14 cellular contexts compared by ENCODE assay signal in genomic region chr9:91195372-91196012, GRCh38.
DNase-seq lines count a peak whose midpoint lies in the region; ATAC-seq and TF ChIP-seq lines count a peak whose summit lies in the region.
"Had no signal": no experiment of that assay in that cellular context is flagged by ENCODE, and none has a peak within 500 bp of the region (broad histone marks: within the 10 kb centered on the region; RNA-seq: fewer than 3 reads in every experiment).

No MANE protein-coding gene starts in this region.

- no peak for TF ChIP-seq RAD21 in IMR-90 (IDR thresholded peaks at IDR 0.05; ENCODE audit: low read length)

- peak overlapping the region; percentile 95 for H4K5ac ChIP-seq in IMR-90 (ENCODE audit: low read depth, low read length)

- H3K4me2 ChIP-seq in IMR-90 (ENCODE audit: low read depth, low read length), result no peak overlapping the region

- peak overlapping the region; percentile 94 for H3K14ac ChIP-seq in IMR-90 (replicated peaks; ENCODE audit: low read depth, low read length)

- no peaks in the 10 kb centered on the region for H3K27me3 ChIP-seq in IMR-90 (ENCODE audit: control insufficient read depth, insufficient read depth, low read length)
- no peaks in the 10 kb centered on the region for H3K27me3 ChIP-seq in gastrocnemius medialis
- H3K27me3 ChIP-seq in A673 (replicated peaks; ENCODE audit: insufficient read depth, low read depth, low read length, poor library complexity), result no peaks in the 10 kb centered on the region

- H3K4me1 ChIP-seq in IMR-90 (ENCODE audit: control insufficient read depth, insufficient read depth, low read length) (peaks cover 40% of the 10 kb centered on the region), gastrocnemius medialis (peaks cover 51 to 67% of the 10 kb centered on the region in 2 donors), A673 (ENCODE audit: insufficient read depth, low read length, poor library complexity, severe bottlenecking) (peaks cover 33% of the 10 kb centered on the region)

- H3K27ac ChIP-seq in IMR-90 (ENCODE audit: insufficient read depth, low read length) (peak overlapping the region; percentile 94), gastrocnemius medialis (peak overlapping the region; percentile 97 to 100 (median 99)), A673 (ENCODE audit: low read depth, low read length, poor library complexity, severe bottlenecking) (no peak overlapping the region)

- H3K9ac ChIP-seq in IMR-90 (ENCODE audit: low read depth, low read length), result no peak overlapping the region

- 100% methylated on average over 3 of the region's 5 CpGs; no CpG with 5 or more reads in 1 of the 2 experiments for WGBS in IMR-90 (ENCODE audit: extremely low coverage in 2 of 2, insufficient read length in 1 of 2), 2 experiments

- peak overlapping the region; percentile 98 for H4K91ac ChIP-seq in IMR-90 (ENCODE audit: insufficient read depth, low read depth, low read length)

- H3K4me1 Mint-ChIP-seq in activated T-cell treated with anti-CD3 and anti-CD28 coated beads, Interleukin-2, amount 50 U/mL, for 72 hours (ENCODE audit: low read depth), result peaks cover 100% of the 10 kb centered on the region
- H3K4me1 Mint-ChIP-seq in immature natural killer cell, result peaks cover 66 to 87% of the 10 kb centered on the region in 2 donors

- peak overlapping the region; percentile 95 to 96 for H4K8ac ChIP-seq in IMR-90 (ENCODE audit: low read depth in 2 of 2, low read length in 2 of 2)

- TF ChIP-seq POLR2A in IMR-90 (IDR thresholded peaks at IDR 0.05; ENCODE audit: low read depth, low read length) (no peak), gastrocnemius medialis (IDR thresholded peaks at IDR 0.05) (no peak)

- H3K4me3 Mint-ChIP-seq in activated T-cell treated with anti-CD3 and anti-CD28 coated beads, Interleukin-2, amount 50 U/mL, for 72 hours, result peak overlapping the region; percentile 78 to 87
- H3K4me3 Mint-ChIP-seq in immature natural killer cell, result peak overlapping the region in 4 of 5 donors; percentile 18 to 98 (median 88)

- peaks cover 14 to 54% of the 10 kb centered on the region in 2 experiments; a peak in 3 of 4 replicates for H3K79me1 ChIP-seq in IMR-90 (ENCODE audit: low read depth in 1 of 2, low read length in 2 of 2)

- no peak overlapping the region for H2AFZ ChIP-seq in IMR-90 (replicated peaks; ENCODE audit: low read length, poor library complexity)

- H3K23ac ChIP-seq in IMR-90 (ENCODE audit: low read depth, low read length), result peak overlapping the region; percentile 92

- H3K9me3 ChIP-seq in IMR-90 (ENCODE audit: control insufficient read depth, insufficient read depth, low read length) (no peaks in the 10 kb centered on the region), gastrocnemius medialis (no peaks in the 10 kb centered on the region), A673 (ENCODE audit: low read depth, low read length, poor library complexity, severe bottlenecking) (no peaks in the 10 kb centered on the region)

- ATAC-seq in IMR-90 (ENCODE audit: low read depth) (no peak), gastrocnemius medialis (no peak), GM21390 (IDR thresholded peaks at IDR 0.05; ENCODE audit: unreplicated experiment) (no peak), GM21381 (IDR thresholded peaks at IDR 0.05; ENCODE audit: unreplicated experiment) (no peak)
- no peak for ATAC-seq in activated T-cell treated with anti-CD3 and anti-CD28 coated beads, Interleukin-2, amount 50 U/mL, for 72 hours (replicated peaks in 1 of 2)

- peaks cover 4 to 7% of the 10 kb centered on the region in 2 donors for H3K9me3 Mint-ChIP-seq in activated T-cell treated with anti-CD3 and anti-CD28 coated beads, Interleukin-2, amount 50 U/mL, for 72 hours
- peaks cover 0 to 2% (median 0%) of the 10 kb centered on the region in 6 donors for H3K9me3 Mint-ChIP-seq in immature natural killer cell

- peak overlapping the region; percentile 99 for H3K27ac Mint-ChIP-seq in activated T-cell treated with anti-CD3 and anti-CD28 coated beads, Interleukin-2, amount 50 U/mL, for 72 hours
- peak overlapping the region; percentile 90 to 99 (median 96) for H3K27ac Mint-ChIP-seq in immature natural killer cell

- H3K4ac ChIP-seq in IMR-90 (ENCODE audit: low read depth, low read length), result peak overlapping the region; percentile 97

- in situ Hi-C loops in IMR-90 (cut with MboI; ENCODE audit: low sequenced_read_pairs), result no loop called here
- in situ Hi-C loops in gastrocnemius medialis (cut with MboI; ENCODE audit: low sequenced_read_pairs in 4 of 4), result loop anchor here in 3 of 4 donors (5.0 to 25.0 kb wide), 8 partner anchors 91 to 281 kb away; partner anchors contain the start of gene NFIL3 (in 3 of the 3)

- no peaks in the 10 kb centered on the region for H3K27me3 Mint-ChIP-seq in activated T-cell treated with anti-CD3 and anti-CD28 coated beads, Interleukin-2, amount 50 U/mL, for 72 hours (ENCODE audit: low read depth)
- H3K27me3 Mint-ChIP-seq in immature natural killer cell (ENCODE audit: low read depth in 3 of 3), result peaks cover 0 to 11% (median 9%) of the 10 kb centered on the region in 3 donors

- H2BK5ac ChIP-seq in IMR-90 (ENCODE audit: low read depth, low read length, poor library complexity, severe bottlenecking), result peak overlapping the region; percentile 99

- no peak for DNase-seq in IMR-90
- DNase-seq in activated T-cell treated with anti-CD3 and anti-CD28 coated beads, Interleukin-2, amount 50 U/mL, for 72 hours, result no peak
- no peak for DNase-seq in immature natural killer cell
- no peak for DNase-seq in gastrocnemius medialis
- DNase-seq in A673 (ENCODE audit: low spot score), result no peak
- DNase-seq in effector CD8-positive, alpha-beta T cell (lab: John Stamatoyannopoulos, UW), result no peak
- DNase-seq: activated CD8-positive, alpha-beta memory T cell treated with anti-CD3 and anti-CD28 coated beads, Interleukin-2, amount 50 U/mL, for 4 hours; COR-L47; H7; Karpas-422; NCI-H2107; T-helper 9 cell had no signal

- CTCF ChIA-PET in IMR-90 (lab: Yijun Ruan, JAX), result no interaction called here
- CTCF ChIA-PET in A673 (lab: Charles Lee), result no interaction called here

- H2AK5ac ChIP-seq in IMR-90 (ENCODE audit: low read depth, low read length), result peak overlapping the region; percentile 99

- TF ChIP-seq CTCF in IMR-90 (conservative IDR thresholded peaks at IDR 0.05; ENCODE audit: low read depth, low read length) (no peak), gastrocnemius medialis (IDR thresholded peaks at IDR 0.05 in 4 of 5, conservative IDR thresholded peaks at IDR 0.05 in 1 of 5) (no peak), A673 (conservative IDR thresholded peaks at IDR 0.05; ENCODE audit: low read depth, low read length) (no peak)

- peaks cover 32% of the 10 kb centered on the region for H3K9me1 ChIP-seq in IMR-90 (ENCODE audit: insufficient read depth, low read length)

- H4K20me1 ChIP-seq in IMR-90 (ENCODE audit: insufficient read depth, low read length), result no peaks in the 10 kb centered on the region

- H3K4me3 ChIP-seq in IMR-90 (ENCODE audit: insufficient read depth, low read depth, low read length), result no peak overlapping the region
- no peak overlapping the region for H3K4me3 ChIP-seq in gastrocnemius medialis
- H3K4me3 ChIP-seq in A673 (ENCODE audit: low read depth, low read length, poor library complexity, severe bottlenecking), result no peak overlapping the region

- H2BK15ac ChIP-seq in IMR-90 (ENCODE audit: low read depth, low read length), result peak overlapping the region; percentile 94

- H2AK9ac ChIP-seq in IMR-90 (replicated peaks; ENCODE audit: low read depth, low read length, poor library complexity), result peak overlapping the region; percentile 58

- peak overlapping the region; percentile 24; the same call in 1 of the 2 replicates for H3K56ac ChIP-seq in IMR-90 (ENCODE audit: extremely low read depth, insufficient read depth, low read length)

- H2BK120ac ChIP-seq in IMR-90 (ENCODE audit: low read depth, low read length), result peak overlapping the region; percentile 98

- H3K18ac ChIP-seq in IMR-90 (ENCODE audit: low read depth, low read length), result peak overlapping the region; percentile 96

- BruUV-seq in IMR-90 (replicated peaks; lab: Mats Ljungman, UMichigan), result no TSS peak
- no TSS peak for BruUV-seq in A673 (replicated peaks; lab: Mats Ljungman, UMichigan)

- dilution Hi-C loops in IMR-90 (cut with HindIII; ENCODE audit: low sequenced_read_pairs, unreplicated experiment), result no loop called here

- H3K36me3 ChIP-seq in IMR-90 (ENCODE audit: control insufficient read depth, insufficient read depth, low read length) (no peaks in the 10 kb centered on the region), gastrocnemius medialis (no peaks in the 10 kb centered on the region), A673 (ENCODE audit: insufficient read depth, low read length, poor library complexity, severe bottlenecking) (no peaks in the 10 kb centered on the region)

- H2BK20ac ChIP-seq in IMR-90 (ENCODE audit: low read depth, low read length), result peak overlapping the region; percentile 95; the same call in 1 of the 2 replicates

- POLR2A ChIA-PET in IMR-90 (lab: Charles Lee; ENCODE audit: unreplicated experiment) (no interaction called here), A673 (lab: Charles Lee; ENCODE audit: low non-redundant PET) (interaction anchor here (0.7 kb wide), 1 partner anchor 164 kb away, joined by 3 read pairs; no protein-coding TSS in a partner anchor)

- peaks cover 12 to 19% of the 10 kb centered on the region in 2 donors for H3K36me3 Mint-ChIP-seq in activated T-cell treated with anti-CD3 and anti-CD28 coated beads, Interleukin-2, amount 50 U/mL, for 72 hours (ENCODE audit: insufficient read depth in 2 of 2)
- H3K36me3 Mint-ChIP-seq in immature natural killer cell, result peaks cover 0 to 2% (median 0%) of the 10 kb centered on the region in 3 donors

- intact Hi-C loops in IMR-90 (cut with micrococcal nuclease), result no loop called here
- intact Hi-C loops in gastrocnemius medialis (cut with DNase I; ENCODE audit: low total_unique reads), result loop anchor here (1.0 to 10.0 kb wide), 5 partner anchors 133 to 1881 kb away; partner anchors contain the start of genes CKS2, GADD45G and SECISBP2
- intact Hi-C loops in A673 (cut with micrococcal nuclease; ENCODE audit: unreplicated experiment), result loop anchor here (10.0 kb wide), 1 partner anchor 229 kb away; the partner anchor contains the start of gene NFIL3

TF ChIP-seq in IMR-90, 13 proteins besides CTCF, POLR2A, EP300 and RAD21 (continues in another document):
- no peak for TF ChIP-seq SMC3 (IDR thresholded peaks at IDR 0.05; ENCODE audit: low read depth, low read length)
- TF ChIP-seq MAFK (IDR thresholded peaks at IDR 0.05; ENCODE audit: low read depth, low read length), result no peak
- TF ChIP-seq NFE2L2 (IDR thresholded peaks at IDR 0.05; ENCODE audit: low read depth, low read length), result no peak
- no peak for TF ChIP-seq RFX5 (IDR thresholded peaks at IDR 0.05; ENCODE audit: low read depth, low read length)
- TF ChIP-seq MXI1 (IDR thresholded peaks at IDR 0.05; ENCODE audit: borderline replicate concordance, low read depth, low read length), result no peak
- TF ChIP-seq FOS (IDR thresholded peaks at IDR 0.05; ENCODE audit: low read depth, low read length), result no peak
